1 cellular context compared by ENCODE assay signal in genomic region chr12:93823616-93824410, GRCh38.
A peak's percentile ranks its signal among the peaks of the same experiment; 100 is the strongest.
TF ChIP-seq lines count a peak whose summit lies in the region.

No MANE protein-coding gene starts in this region.

TF ChIP-seq in K562, 482 proteins besides CTCF, POLR2A, EP300 and RAD21 (continued from another document):
- TF ChIP-seq MAFG (tag; conservative IDR thresholded peaks at IDR 0.05) (peak; percentile 36), ZNF316 (IDR thresholded peaks at IDR 0.05) (peak; percentile 41; the same call in 1 of the 2 replicates)
